Comparison of ENCODE assay signal across 1 cellular context in the genomic region with DNA sequence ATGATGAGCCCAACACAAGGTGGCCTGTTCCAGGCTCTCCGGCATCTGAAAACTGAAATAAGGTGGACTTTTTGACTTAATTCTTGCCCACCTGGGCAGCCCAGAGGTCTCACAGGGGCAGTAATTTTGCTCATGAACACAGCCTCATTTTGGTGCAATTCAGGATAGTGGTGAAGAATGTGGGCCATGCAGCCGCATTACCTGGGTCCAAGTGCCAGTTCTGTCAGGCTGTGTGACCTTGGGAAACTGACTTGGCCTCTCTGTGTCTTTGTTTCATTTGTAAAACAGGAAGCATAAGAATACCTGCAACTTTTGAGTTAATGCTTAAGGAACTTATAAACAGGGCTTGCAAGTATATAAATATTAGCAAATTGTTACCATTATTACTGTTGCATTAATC.
A peak's percentile ranks its signal among the peaks of the same experiment; 100 is the strongest.
TF ChIP-seq lines count a peak whose summit lies in the region.

No MANE protein-coding gene starts in this region.

TF ChIP-seq in GM12878, 131 proteins besides CTCF, POLR2A, EP300 and RAD21:
- TF ChIP-seq, protein P1, sequence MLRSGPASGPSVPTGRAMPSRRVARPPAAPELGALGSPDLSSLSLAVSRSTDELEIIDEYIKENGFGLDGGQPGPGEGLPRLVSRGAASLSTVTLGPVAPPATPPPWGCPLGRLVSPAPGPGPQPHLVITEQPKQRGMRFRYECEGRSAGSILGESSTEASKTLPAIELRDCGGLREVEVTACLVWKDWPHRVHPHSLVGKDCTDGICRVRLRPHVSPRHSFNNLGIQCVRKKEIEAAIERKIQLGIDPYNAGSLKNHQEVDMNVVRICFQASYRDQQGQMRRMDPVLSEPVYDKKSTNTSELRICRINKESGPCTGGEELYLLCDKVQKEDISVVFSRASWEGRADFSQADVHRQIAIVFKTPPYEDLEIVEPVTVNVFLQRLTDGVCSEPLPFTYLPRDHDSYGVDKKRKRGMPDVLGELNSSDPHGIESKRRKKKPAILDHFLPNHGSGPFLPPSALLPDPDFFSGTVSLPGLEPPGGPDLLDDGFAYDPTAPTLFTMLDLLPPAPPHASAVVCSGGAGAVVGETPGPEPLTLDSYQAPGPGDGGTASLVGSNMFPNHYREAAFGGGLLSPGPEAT (IDR thresholded peaks at IDR 0.05; ENCODE audit: low read depth) = no peak
- TF ChIP-seq ZNF217 (IDR thresholded peaks at IDR 0.05) (no peak), BACH1 (IDR thresholded peaks at IDR 0.05; ENCODE audit: borderline replicate concordance) (no peak), BCL11A (IDR thresholded peaks at IDR 0.05; ENCODE audit: low read depth, low read length) (no peak), TBL1XR1 (IDR thresholded peaks at IDR 0.05; ENCODE audit: low read depth, low read length) (no peak), DPF2 (IDR thresholded peaks at IDR 0.05) (no peak), SMARCA5 (IDR thresholded peaks at IDR 0.05) (peak; percentile 87), NFXL1 (IDR thresholded peaks at IDR 0.05; ENCODE audit: borderline replicate concordance) (0 out of 2 replicates have a peak, but pooled peaks have one; percentile 44), NR2C1 (IDR thresholded peaks at IDR 0.05) (no peak), SMC3 (IDR thresholded peaks at IDR 0.05; ENCODE audit: borderline replicate concordance, low read length) (no peak), JUND (IDR thresholded peaks at IDR 0.05; ENCODE audit: low read depth, low read length) (no peak)
- TF ChIP-seq, protein P2, sequence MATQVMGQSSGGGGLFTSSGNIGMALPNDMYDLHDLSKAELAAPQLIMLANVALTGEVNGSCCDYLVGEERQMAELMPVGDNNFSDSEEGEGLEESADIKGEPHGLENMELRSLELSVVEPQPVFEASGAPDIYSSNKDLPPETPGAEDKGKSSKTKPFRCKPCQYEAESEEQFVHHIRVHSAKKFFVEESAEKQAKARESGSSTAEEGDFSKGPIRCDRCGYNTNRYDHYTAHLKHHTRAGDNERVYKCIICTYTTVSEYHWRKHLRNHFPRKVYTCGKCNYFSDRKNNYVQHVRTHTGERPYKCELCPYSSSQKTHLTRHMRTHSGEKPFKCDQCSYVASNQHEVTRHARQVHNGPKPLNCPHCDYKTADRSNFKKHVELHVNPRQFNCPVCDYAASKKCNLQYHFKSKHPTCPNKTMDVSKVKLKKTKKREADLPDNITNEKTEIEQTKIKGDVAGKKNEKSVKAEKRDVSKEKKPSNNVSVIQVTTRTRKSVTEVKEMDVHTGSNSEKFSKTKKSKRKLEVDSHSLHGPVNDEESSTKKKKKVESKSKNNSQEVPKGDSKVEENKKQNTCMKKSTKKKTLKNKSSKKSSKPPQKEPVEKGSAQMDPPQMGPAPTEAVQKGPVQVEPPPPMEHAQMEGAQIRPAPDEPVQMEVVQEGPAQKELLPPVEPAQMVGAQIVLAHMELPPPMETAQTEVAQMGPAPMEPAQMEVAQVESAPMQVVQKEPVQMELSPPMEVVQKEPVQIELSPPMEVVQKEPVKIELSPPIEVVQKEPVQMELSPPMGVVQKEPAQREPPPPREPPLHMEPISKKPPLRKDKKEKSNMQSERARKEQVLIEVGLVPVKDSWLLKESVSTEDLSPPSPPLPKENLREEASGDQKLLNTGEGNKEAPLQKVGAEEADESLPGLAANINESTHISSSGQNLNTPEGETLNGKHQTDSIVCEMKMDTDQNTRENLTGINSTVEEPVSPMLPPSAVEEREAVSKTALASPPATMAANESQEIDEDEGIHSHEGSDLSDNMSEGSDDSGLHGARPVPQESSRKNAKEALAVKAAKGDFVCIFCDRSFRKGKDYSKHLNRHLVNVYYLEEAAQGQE (IDR thresholded peaks at IDR 0.05; ENCODE audit: low read depth, low read length) = no peak
- TF ChIP-seq, protein P3, sequence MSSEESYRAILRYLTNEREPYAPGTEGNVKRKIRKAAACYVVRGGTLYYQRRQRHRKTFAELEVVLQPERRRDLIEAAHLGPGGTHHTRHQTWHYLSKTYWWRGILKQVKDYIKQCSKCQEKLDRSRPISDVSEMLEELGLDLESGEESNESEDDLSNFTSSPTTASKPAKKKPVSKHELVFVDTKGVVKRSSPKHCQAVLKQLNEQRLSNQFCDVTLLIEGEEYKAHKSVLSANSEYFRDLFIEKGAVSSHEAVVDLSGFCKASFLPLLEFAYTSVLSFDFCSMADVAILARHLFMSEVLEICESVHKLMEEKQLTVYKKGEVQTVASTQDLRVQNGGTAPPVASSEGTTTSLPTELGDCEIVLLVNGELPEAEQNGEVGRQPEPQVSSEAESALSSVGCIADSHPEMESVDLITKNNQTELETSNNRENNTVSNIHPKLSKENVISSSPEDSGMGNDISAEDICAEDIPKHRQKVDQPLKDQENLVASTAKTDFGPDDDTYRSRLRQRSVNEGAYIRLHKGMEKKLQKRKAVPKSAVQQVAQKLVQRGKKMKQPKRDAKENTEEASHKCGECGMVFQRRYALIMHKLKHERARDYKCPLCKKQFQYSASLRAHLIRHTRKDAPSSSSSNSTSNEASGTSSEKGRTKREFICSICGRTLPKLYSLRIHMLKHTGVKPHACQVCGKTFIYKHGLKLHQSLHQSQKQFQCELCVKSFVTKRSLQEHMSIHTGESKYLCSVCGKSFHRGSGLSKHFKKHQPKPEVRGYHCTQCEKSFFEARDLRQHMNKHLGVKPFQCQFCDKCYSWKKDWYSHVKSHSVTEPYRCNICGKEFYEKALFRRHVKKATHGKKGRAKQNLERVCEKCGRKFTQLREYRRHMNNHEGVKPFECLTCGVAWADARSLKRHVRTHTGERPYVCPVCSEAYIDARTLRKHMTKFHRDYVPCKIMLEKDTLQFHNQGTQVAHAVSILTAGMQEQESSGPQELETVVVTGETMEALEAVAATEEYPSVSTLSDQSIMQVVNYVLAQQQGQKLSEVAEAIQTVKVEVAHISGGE (CRISPR knock-in tag; IDR thresholded peaks at IDR 0.05) = no peak
- TF ChIP-seq, protein P4, sequence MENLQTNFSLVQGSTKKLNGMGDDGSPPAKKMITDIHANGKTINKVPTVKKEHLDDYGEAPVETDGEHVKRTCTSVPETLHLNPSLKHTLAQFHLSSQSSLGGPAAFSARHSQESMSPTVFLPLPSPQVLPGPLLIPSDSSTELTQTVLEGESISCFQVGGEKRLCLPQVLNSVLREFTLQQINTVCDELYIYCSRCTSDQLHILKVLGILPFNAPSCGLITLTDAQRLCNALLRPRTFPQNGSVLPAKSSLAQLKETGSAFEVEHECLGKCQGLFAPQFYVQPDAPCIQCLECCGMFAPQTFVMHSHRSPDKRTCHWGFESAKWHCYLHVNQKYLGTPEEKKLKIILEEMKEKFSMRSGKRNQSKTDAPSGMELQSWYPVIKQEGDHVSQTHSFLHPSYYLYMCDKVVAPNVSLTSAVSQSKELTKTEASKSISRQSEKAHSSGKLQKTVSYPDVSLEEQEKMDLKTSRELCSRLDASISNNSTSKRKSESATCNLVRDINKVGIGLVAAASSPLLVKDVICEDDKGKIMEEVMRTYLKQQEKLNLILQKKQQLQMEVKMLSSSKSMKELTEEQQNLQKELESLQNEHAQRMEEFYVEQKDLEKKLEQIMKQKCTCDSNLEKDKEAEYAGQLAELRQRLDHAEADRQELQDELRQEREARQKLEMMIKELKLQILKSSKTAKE (IDR thresholded peaks at IDR 0.05; ENCODE audit: low read depth, poor library complexity, severe bottlenecking) = no peak
TF ChIP-seq in GM12878: peak in this region for 2.
